ENCODE assay signal across 20 cellular contexts in the genomic region with DNA sequence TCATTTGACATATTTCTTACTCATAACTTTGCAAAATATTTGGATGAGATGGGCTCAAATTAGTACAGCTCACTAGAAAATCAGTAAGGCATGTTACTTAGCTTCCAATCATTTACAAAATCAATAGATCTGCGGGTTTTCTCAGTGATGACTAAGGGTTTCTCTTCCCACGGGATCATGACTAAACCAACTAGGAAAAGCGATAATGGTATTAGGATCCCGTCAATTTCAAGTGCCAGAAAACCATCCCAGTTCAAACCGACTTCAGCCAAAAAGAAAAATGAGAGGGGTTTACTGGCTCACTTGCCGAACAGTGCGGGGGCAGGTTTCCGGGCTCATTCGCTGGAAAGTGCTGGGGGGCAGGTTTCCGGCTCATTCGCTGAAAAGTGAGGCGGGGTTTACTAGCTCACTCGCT.
DNase-seq lines count a peak whose midpoint lies in the region; ATAC-seq and TF ChIP-seq lines count a peak whose summit lies in the region.
"Had no signal": no experiment of that assay in that cellular context is flagged by ENCODE, and none has a peak within 500 bp of the region (broad histone marks: within the 10 kb centered on the region; RNA-seq: fewer than 3 reads in every experiment).

No MANE protein-coding gene starts in this region.

- H3K27me3 ChIP-seq in HCT116 (ENCODE audit: insufficient read depth, low read length) (peaks cover 4% of the 10 kb centered on the region; the same call in 1 of the 2 replicates), tibial nerve (no peaks in the 10 kb centered on the region)
- H3K27me3 ChIP-seq: brain microvascular endothelial cell had no signal

- H3K4me2 ChIP-seq in HCT116 (ENCODE audit: low read length), result peak overlapping the region; percentile 37

- H3K36me3 ChIP-seq in HCT116 (ENCODE audit: control insufficient read depth in 1 of 2, insufficient read depth in 2 of 2, low read length in 2 of 2) (no peaks in the 10 kb centered on the region), tibial nerve (no peaks in the 10 kb centered on the region)
- H3K36me3 ChIP-seq: brain microvascular endothelial cell, SJSA1 had no signal

- TF ChIP-seq POLR2A in HCT116 (IDR thresholded peaks at IDR 0.05; ENCODE audit: borderline replicate concordance, extremely low read depth, insufficient read depth, insufficient read length), result no peak
- TF ChIP-seq POLR2A in tibial nerve (IDR thresholded peaks at IDR 0.05), result no peak

- TF ChIP-seq CTCF in AG09319 (IDR thresholded peaks at IDR 0.05; ENCODE audit: low read depth, low read length), result no peak
- TF ChIP-seq CTCF in HCT116 (IDR thresholded peaks at IDR 0.05 in 2 of 3, conservative IDR thresholded peaks at IDR 0.05 in 1 of 3; ENCODE audit: borderline replicate concordance in 1 of 3, insufficient read depth in 1 of 3, low read depth in 2 of 3, low read length in 2 of 3), result no peak
- no peak for TF ChIP-seq CTCF in astrocyte of the spinal cord (IDR thresholded peaks at IDR 0.05; ENCODE audit: low read depth, low read length)
- no peak for TF ChIP-seq CTCF in tibial nerve (IDR thresholded peaks at IDR 0.05)

- H2AFZ ChIP-seq in HCT116 (ENCODE audit: low read depth, low read length, poor library complexity, severe bottlenecking), result peak overlapping the region; percentile 45

- H4K20me1 ChIP-seq in HCT116 (ENCODE audit: insufficient read depth), result no peaks in the 10 kb centered on the region

- POLR2A ChIA-PET in HCT116 (lab: Charles Lee), result no interaction called here

- TF ChIP-seq RAD21 in HCT116 (IDR thresholded peaks at IDR 0.05; ENCODE audit: low read depth), result no peak

- CTCF ChIA-PET in HCT116 (lab: Charles Lee), result no interaction called here

- BruUV-seq in HCT116 (replicated peaks; lab: Mats Ljungman, UMichigan), result no TSS peak

- H3K9ac ChIP-seq in HCT116 (ENCODE audit: low read length), result no peak overlapping the region

- ATAC-seq in HCT116 (no peak), sciatic nerve (peak; percentile 46), GM18907 (IDR thresholded peaks at IDR 0.05; ENCODE audit: unreplicated experiment) (no peak)
- ATAC-seq: stimulated activated naive CD8-positive, alpha-beta T cell treated with anti-CD3 and anti-CD28 coated beads, Interleukin-15, amount 100 ng/mL, for 72 hours had no signal

- no peaks in the 10 kb centered on the region for H3K9me2 ChIP-seq in HCT116 (ENCODE audit: insufficient read depth)

- H3K4me3 ChIP-seq in HCT116 (replicated peaks in 1 of 2; ENCODE audit: low read depth in 1 of 2, low read length in 2 of 2), result no peak overlapping the region
- no peak overlapping the region for H3K4me3 ChIP-seq in astrocyte of the spinal cord (ENCODE audit: low read depth, low read length)
- H3K4me3 ChIP-seq in tibial nerve, result peak overlapping the region in 1 of 4 donors; percentile 27
- H3K4me3 ChIP-seq: SJSA1 had no signal

- RAD21 ChIA-PET in HCT116 (lab: Charles Lee; ENCODE audit: low non-redundant PET in 1 of 2, low total read pairs in 2 of 2, uncharacterized antibody in 2 of 2, unreplicated experiment in 2 of 2), result no interaction called here

- DNase-seq in AG09319 (ENCODE audit: extremely low read depth, low read depth) (peak; percentile 95), HCT116 (ENCODE audit: low read depth, low spot score) (no peak), astrocyte of the spinal cord (ENCODE audit: low read depth, low spot score) (peak; percentile 32), sciatic nerve (ENCODE audit: low spot score) (no peak), tibial nerve (ENCODE audit: low spot score in 2 of 2) (no peak), NCI-H1436 (lab: John Stamatoyannopoulos, UW) (no peak), substantia nigra (lab: John Stamatoyannopoulos, UW) (no peak)
- DNase-seq: activated CD4-positive, CD25-positive, alpha-beta regulatory T cell treated with anti-CD3 and anti-CD28 coated beads, Interleukin-2, amount 50 U/mL, for 72 hours; activated naive CD4-positive, alpha-beta T cell treated with anti-CD3 and anti-CD28 coated beads, Interleukin-2, amount 50 U/mL, for 16 hours; brain microvascular endothelial cell; dermis blood vessel endothelial cell; GOT3; islet precursor cell; NCI-H2107; nephron progenitor cell; OCI-M1; stimulated activated naive CD8-positive, alpha-beta T cell treated with anti-CD3 and anti-CD28 coated beads, Interleukin-15, amount 100 ng/mL, for 72 hours had no signal

- intact Hi-C loops in HCT116 (cut with micrococcal nuclease), result no loop called here
- intact Hi-C loops in sciatic nerve (cut with DNase I), result no loop called here

- no peak for TF ChIP-seq EP300 in tibial nerve (IDR thresholded peaks at IDR 0.05)

- in situ Hi-C loops in astrocyte of the spinal cord (cut with HindIII; ENCODE audit: low sequenced_read_pairs), result no loop called here

- H3K27ac ChIP-seq in HCT116 (ENCODE audit: low read depth, low read length), result no peak overlapping the region
- peak overlapping the region in 1 of 4 donors; percentile 74 for H3K27ac ChIP-seq in tibial nerve
- H3K27ac ChIP-seq in substantia nigra (ENCODE audit: low read depth, low read length, poor library complexity, severe bottlenecking), result no peak overlapping the region
- H3K27ac ChIP-seq: brain microvascular endothelial cell, epithelial cell of prostate, SJSA1 had no signal

- no peaks in the 10 kb centered on the region for H3K9me3 ChIP-seq in HCT116 (ENCODE audit: control insufficient read depth in 1 of 2, insufficient read depth in 1 of 2, low read depth in 1 of 2, low read length in 2 of 2)
- H3K9me3 ChIP-seq in tibial nerve, result no peaks in the 10 kb centered on the region
- H3K9me3 ChIP-seq: SJSA1 had no signal

- WGBS in tibial nerve, 2 donors, result 72 to 82% methylated on average over 13 of the region's 13 CpGs

- H3K4me1 ChIP-seq in HCT116 (ENCODE audit: control insufficient read depth in 1 of 2, insufficient read depth in 2 of 2, low read length in 2 of 2) (peaks cover 5 to 28% of the 10 kb centered on the region in 2 experiments; a peak in 3 of 4 replicates), tibial nerve (no peaks in the 10 kb centered on the region)

- no peaks in the 10 kb centered on the region for H3K79me2 ChIP-seq in HCT116 (ENCODE audit: insufficient read depth, low read length)

TF ChIP-seq in HCT116, 20 proteins besides CTCF, POLR2A, EP300 and RAD21 (continues in another document):
- TF ChIP-seq ELF1 (IDR thresholded peaks at IDR 0.05; ENCODE audit: borderline replicate concordance, low read depth), result no peak
- no peak for TF ChIP-seq FOSL1 (IDR thresholded peaks at IDR 0.05; ENCODE audit: low read depth)
- no peak for TF ChIP-seq EZH2 (IDR thresholded peaks at IDR 0.05)
- TF ChIP-seq, protein P1, sequence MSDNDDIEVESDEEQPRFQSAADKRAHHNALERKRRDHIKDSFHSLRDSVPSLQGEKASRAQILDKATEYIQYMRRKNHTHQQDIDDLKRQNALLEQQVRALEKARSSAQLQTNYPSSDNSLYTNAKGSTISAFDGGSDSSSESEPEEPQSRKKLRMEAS (IDR thresholded peaks at IDR 0.05), result no peak
- no peak for TF ChIP-seq TCF7L2 (IDR thresholded peaks at IDR 0.05; ENCODE audit: borderline replicate concordance, extremely low read depth, insufficient read depth, insufficient read length)
- no peak for TF ChIP-seq SIN3A (IDR thresholded peaks at IDR 0.05; ENCODE audit: low read depth)
- no peak for TF ChIP-seq ZNF274 (IDR thresholded peaks at IDR 0.05; ENCODE audit: low read depth, low read length)
- TF ChIP-seq, protein P2, sequence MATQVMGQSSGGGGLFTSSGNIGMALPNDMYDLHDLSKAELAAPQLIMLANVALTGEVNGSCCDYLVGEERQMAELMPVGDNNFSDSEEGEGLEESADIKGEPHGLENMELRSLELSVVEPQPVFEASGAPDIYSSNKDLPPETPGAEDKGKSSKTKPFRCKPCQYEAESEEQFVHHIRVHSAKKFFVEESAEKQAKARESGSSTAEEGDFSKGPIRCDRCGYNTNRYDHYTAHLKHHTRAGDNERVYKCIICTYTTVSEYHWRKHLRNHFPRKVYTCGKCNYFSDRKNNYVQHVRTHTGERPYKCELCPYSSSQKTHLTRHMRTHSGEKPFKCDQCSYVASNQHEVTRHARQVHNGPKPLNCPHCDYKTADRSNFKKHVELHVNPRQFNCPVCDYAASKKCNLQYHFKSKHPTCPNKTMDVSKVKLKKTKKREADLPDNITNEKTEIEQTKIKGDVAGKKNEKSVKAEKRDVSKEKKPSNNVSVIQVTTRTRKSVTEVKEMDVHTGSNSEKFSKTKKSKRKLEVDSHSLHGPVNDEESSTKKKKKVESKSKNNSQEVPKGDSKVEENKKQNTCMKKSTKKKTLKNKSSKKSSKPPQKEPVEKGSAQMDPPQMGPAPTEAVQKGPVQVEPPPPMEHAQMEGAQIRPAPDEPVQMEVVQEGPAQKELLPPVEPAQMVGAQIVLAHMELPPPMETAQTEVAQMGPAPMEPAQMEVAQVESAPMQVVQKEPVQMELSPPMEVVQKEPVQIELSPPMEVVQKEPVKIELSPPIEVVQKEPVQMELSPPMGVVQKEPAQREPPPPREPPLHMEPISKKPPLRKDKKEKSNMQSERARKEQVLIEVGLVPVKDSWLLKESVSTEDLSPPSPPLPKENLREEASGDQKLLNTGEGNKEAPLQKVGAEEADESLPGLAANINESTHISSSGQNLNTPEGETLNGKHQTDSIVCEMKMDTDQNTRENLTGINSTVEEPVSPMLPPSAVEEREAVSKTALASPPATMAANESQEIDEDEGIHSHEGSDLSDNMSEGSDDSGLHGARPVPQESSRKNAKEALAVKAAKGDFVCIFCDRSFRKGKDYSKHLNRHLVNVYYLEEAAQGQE (IDR thresholded peaks at IDR 0.05; ENCODE audit: low read depth), result no peak
- no peak for TF ChIP-seq SP1 (IDR thresholded peaks at IDR 0.05; ENCODE audit: low read depth)
- no peak for TF ChIP-seq SRF (IDR thresholded peaks at IDR 0.05; ENCODE audit: low read depth)
- no peak for TF ChIP-seq POLR2AphosphoS5 (IDR thresholded peaks at IDR 0.05; ENCODE audit: low read depth, low read length)
- TF ChIP-seq CBX3 (IDR thresholded peaks at IDR 0.05; ENCODE audit: low read depth), result no peak
- no peak for TF ChIP-seq CEBPB (IDR thresholded peaks at IDR 0.05; ENCODE audit: low read depth)
- TF ChIP-seq EGR1 (IDR thresholded peaks at IDR 0.05; ENCODE audit: low read depth), result no peak
- TF ChIP-seq ZFX (IDR thresholded peaks at IDR 0.05), result no peak
- TF ChIP-seq JUND (IDR thresholded peaks at IDR 0.05), result no peak

Comparison
In these comparisons a context has a peak if more than half of its experiments do, and no peak if none do; other contexts are left out.
1. DNase-seq: peak in AG09319 (single experiment) and astrocyte of the spinal cord (single experiment); none in HCT116 (single experiment), sciatic nerve (single experiment), tibial nerve (0 of 2), NCI-H1436 (single experiment) and substantia nigra (0 of 49).